Comparison of ENCODE assay signal across 8 cellular contexts in genomic region chr17:31093866-31094599, GRCh38. TPM values are rescaled to one million over a fixed set of nuclear protein-coding genes. Genes with fewer than 3 reads are reported as not detected.
DNase-seq lines count a peak whose midpoint lies in the region; ATAC-seq, FAIRE-seq and TF ChIP-seq lines count a peak whose summit lies in the region.

No MANE protein-coding gene starts in this region.

- no peaks in the 10 kb centered on the region for H3K9me1 ChIP-seq in K562 (ENCODE audit: control insufficient read depth, insufficient read depth, low read length)

- H3K27me3 Mint-ChIP-seq in HFFc6 (ENCODE audit: insufficient read depth): peaks cover 3% of the 10 kb centered on the region; the same call in 1 of the 2 replicates

- H3K9me3 ChIP-seq in K562 (replicated peaks; ENCODE audit: control insufficient read depth, insufficient read depth, low read depth, low read length) (no peaks in the 10 kb centered on the region), mesodermal cell (ENCODE audit: control insufficient read depth, low read length) (no peaks in the 10 kb centered on the region)

- no peaks in the 10 kb centered on the region for H3K36me3 ChIP-seq in BJ (ENCODE audit: control insufficient read depth, insufficient read depth, low read length)
- no peaks in the 10 kb centered on the region; the same call in 1 of the 3 replicates for H3K36me3 ChIP-seq in K562 (ENCODE audit: control insufficient read depth, insufficient read depth, low read length)
- peaks cover 10% of the 10 kb centered on the region for H3K36me3 ChIP-seq in mesodermal cell (ENCODE audit: control insufficient read depth, insufficient read depth, low read length)

- no peaks in the 10 kb centered on the region for H3K9me3 Mint-ChIP-seq in HFFc6

- peaks cover 7% of the 10 kb centered on the region for H3K36me3 Mint-ChIP-seq in HFFc6 (ENCODE audit: low read depth)

- H2AFZ ChIP-seq in K562 (ENCODE audit: low read depth, low read length): peak overlapping the region; percentile 64

- no peak for TF ChIP-seq POLR2A in K562 (conservative IDR thresholded peaks at IDR 0.05)

- H3K27ac Mint-ChIP-seq in HFFc6: peak overlapping the region; percentile 94

- BruUV-seq in K562 (replicated peaks; lab: Mats Ljungman, UMichigan): TSS peak; percentile 41

- peaks cover 37% of the 10 kb centered on the region for H3K79me2 ChIP-seq in K562 (ENCODE audit: control insufficient read depth, insufficient read depth, low read length)

- CTCF ChIA-PET in BJ (lab: Yijun Ruan, JAX): interaction anchor here (1.2 kb wide), 1 partner anchor 8 kb away, joined by 5 read pairs; no protein-coding TSS in a partner anchor
- CTCF ChIA-PET in K562 (lab: Yijun Ruan, JAX; ENCODE audit: low intra/inter-chr PET ratio): no interaction called here

- peak overlapping the region; percentile 96 for H3K4me3 Mint-ChIP-seq in HFFc6

- no peak for TF ChIP-seq EP300 in K562 (IDR thresholded peaks at IDR 0.05; ENCODE audit: low read length)

- H4K20me1 ChIP-seq in K562 (replicated peaks; ENCODE audit: control insufficient read depth, insufficient read depth, low read length): no peaks in the 10 kb centered on the region

- peaks cover 32% of the 10 kb centered on the region for H3K4me1 Mint-ChIP-seq in HFFc6 (ENCODE audit: low read depth)

- H3K4me3 ChIP-seq in BJ (ENCODE audit: low read depth, low read length): peak overlapping the region; percentile 99
- peak overlapping the region; percentile 99 for H3K4me3 ChIP-seq in K562
- peak overlapping the region; percentile 93 for H3K4me3 ChIP-seq in mesodermal cell (ENCODE audit: extremely low read depth, insufficient read depth, low read length, poor library complexity, severe bottlenecking)

- in situ Hi-C loops in K562 (cut with MboI): no loop called here

- peak overlapping the region; percentile 60 to 94 for H3K9ac ChIP-seq in K562 (ENCODE audit: insufficient read depth in 1 of 2, low read depth in 2 of 2, low read length in 2 of 2)

- peak overlapping the region; percentile 68 for H3K4me2 ChIP-seq in K562 (ENCODE audit: insufficient read depth, low read length)

- TF ChIP-seq RAD21 in K562 (CRISPR knock-in tag; conservative IDR thresholded peaks at IDR 0.05 in 1 of 2, IDR thresholded peaks at IDR 0.05 in 1 of 2): no peak

- peaks cover 9 to 11% of the 10 kb centered on the region in 2 experiments; a peak in 4 of 5 replicates for H3K4me1 ChIP-seq in K562 (replicated peaks in 1 of 2; ENCODE audit: control insufficient read depth in 2 of 2, insufficient read depth in 2 of 2, low read length in 2 of 2)
- H3K4me1 ChIP-seq in mesodermal cell (ENCODE audit: control insufficient read depth, insufficient read depth, low read length, poor library complexity, severe bottlenecking): peaks cover 10% of the 10 kb centered on the region

- ATAC-seq in K562 (peak; percentile 61; the same call in 2 of the 3 replicates), GM18519 (IDR thresholded peaks at IDR 0.05; ENCODE audit: low FRiP score, unreplicated experiment) (no peak), HG02759 (IDR thresholded peaks at IDR 0.05; ENCODE audit: unreplicated experiment) (no peak)

- no peak for DNase-seq in BJ (ENCODE audit: low read depth)
- no peak for DNase-seq in HFFc6
- DNase-seq in K562 (ENCODE audit: extremely low read depth in 1 of 4, low spot score in 3 of 4): no peak
- DNase-seq in GM19239 (ENCODE audit: insufficient read length, low spot score): no peak
- no peak for DNase-seq in activated effector memory CD4-positive, alpha-beta T cell treated with anti-CD3 and anti-CD28 coated beads, Interleukin-2, amount 50 U/mL, for 16 hours

- POLR2A ChIA-PET in BJ (lab: Charles Lee) (interaction anchor here (0.5 kb wide), 1 partner anchor 53 kb away, joined by 3 read pairs; no protein-coding TSS in a partner anchor), K562 (lab: Yijun Ruan, JAX) (interaction anchor here (0.5 to 2.2 kb wide), 13 partner anchors 8 to 909 kb away, joined by 3 to 10 read pairs (median 4); no protein-coding TSS in a partner anchor)

- H3K27me3 ChIP-seq in BJ (ENCODE audit: control insufficient read depth, insufficient read depth, low read length): no peaks in the 10 kb centered on the region
- no peaks in the 10 kb centered on the region for H3K27me3 ChIP-seq in K562 (ENCODE audit: control insufficient read depth in 2 of 2, insufficient read depth in 2 of 2, low read length in 2 of 2)

- intact Hi-C loops in K562 (cut with micrococcal nuclease): loop anchor here (5.0 kb wide), 1 partner anchor 123 kb away; no protein-coding TSS in a partner anchor

- 21% methylated on average over 17 of the region's 17 CpGs for WGBS in K562 (ENCODE audit: insufficient coverage, low coverage, missing lambda C conversion rate)
- 28 to 41% methylated on average over 11 to 12 of the region's 17 CpGs for WGBS in mesodermal cell (ENCODE audit: insufficient coverage in 2 of 2), 2 experiments

- FAIRE-seq in K562 (lab: Jason Lieb, UNC) (no peak), GM19239 (lab: Jason Lieb, UNC) (no peak)

- H3K27ac ChIP-seq in K562 (ENCODE audit: extremely low read depth, low read depth, low read length) (peak overlapping the region; percentile 93), mesodermal cell (ENCODE audit: low read depth, low read length, severe bottlenecking) (peak overlapping the region; percentile 94)

- no peak for TF ChIP-seq CTCF in BJ (IDR thresholded peaks at IDR 0.05; ENCODE audit: insufficient read depth, low read depth, low read length)
- TF ChIP-seq CTCF in HFFc6 (IDR thresholded peaks at IDR 0.05): no peak
- TF ChIP-seq CTCF in K562 (IDR thresholded peaks at IDR 0.05 in 2 of 3, conservative IDR thresholded peaks at IDR 0.05 in 1 of 3; ENCODE audit: insufficient read depth in 2 of 3, low read depth in 1 of 3, low read length in 3 of 3): no peak

TF ChIP-seq in K562, 482 proteins besides CTCF, POLR2A, EP300 and RAD21 (continues in another document):
- no peak for TF ChIP-seq SRSF7 (optimal IDR thresholded peaks at IDR 0.05; ENCODE audit: low read depth, low read length)
- TF ChIP-seq RFX5 (IDR thresholded peaks at IDR 0.05; ENCODE audit: low read depth, low read length): no peak
- 0 out of 2 replicates have a peak, but pooled peaks have one; percentile 26 for TF ChIP-seq HDAC2 (IDR thresholded peaks at IDR 0.05)
- TF ChIP-seq SETDB1 (IDR thresholded peaks at IDR 0.05; ENCODE audit: low read length): no peak
- TF ChIP-seq PPARD (CRISPR knock-in tag; IDR thresholded peaks at IDR 0.05): no peak
- TF ChIP-seq ZNF197 (CRISPR knock-in tag; IDR thresholded peaks at IDR 0.05; ENCODE audit: low read depth): 0 out of 2 replicates have a peak, but pooled peaks have one; percentile 56
- TF ChIP-seq EHMT2 (IDR thresholded peaks at IDR 0.05): no peak
- TF ChIP-seq GMEB1 (CRISPR knock-in tag; IDR thresholded peaks at IDR 0.05): no peak
- no peak for TF ChIP-seq ZC3H8 (IDR thresholded peaks at IDR 0.05)
- TF ChIP-seq RBM17 (IDR thresholded peaks at IDR 0.05; ENCODE audit: borderline replicate concordance, low read depth, low read length): no peak

RNA-seq across cellular contexts. Expression of gene NF1, which starts 0.7 kb away (rescaled TPM):
- polyA plus RNA-seq in BJ (2011; rRNA removed) (29.3 and 48.2 TPM in 2 replicates), K562 (2011; rRNA removed) (16.7 and 29.3 TPM in 2 replicates), K562 (2014; fragmentation: Illumina TruSeq; extraction: Trizol) (23.9 and 30.8 TPM in 2 replicates), K562 (2014; fragmentation: Nextera tagmentation; extraction: Ambion mirVana) (1 to 10 TPM; 3.4 to 7.5 TPM), K562 (2014; rRNA removed) (14.0 and 15.4 TPM in 2 replicates)
- 108 and 115 TPM in 2 replicates for polyA minus RNA-seq in BJ (2011; rRNA and poly(A)+ RNA removed)
- 10 to 100 TPM; 45.0 to 62.6 (median 54.0) TPM for total RNA-seq in HFFc6 (2021; fragmentation: NEBNext Ultra II Directional; extraction: Animal tissue kit (Norgen Biotek cat#: 25700))
- 108 and 331 TPM in 2 replicates for total RNA-seq in K562 (2011; cell fraction: chromatin; rRNA removed; ENCODE audit: low replicate concordance)
- 49.7 and 67.6 TPM in 2 replicates for total RNA-seq in K562 (2011; cell fraction: nucleolus; rRNA removed)
- total RNA-seq in K562 (2011; cell fraction: nucleoplasm; rRNA removed): 113 and 152 TPM in 2 replicates
- total RNA-seq in K562 (2014; rRNA removed) (13.4 and 16.7 TPM in 2 replicates), K562 (2014; rRNA removed; fragmentation: Illumina TruSeq; extraction: Trizol) (26.3 TPM in 2 replicates), K562 (2015; rRNA removed; fragmentation: Illumina TruSeq; extraction: Trizol) (24.3 and 24.6 TPM in 2 replicates), K562 (2021) (36.5 and 41.9 TPM in 2 replicates)
- 16.4 and 18.7 TPM in 2 replicates for polyA plus RNA-seq in K562 (2011; cell fraction: cytosol; rRNA removed)
- 41.9 and 61.1 TPM in 2 replicates for polyA plus RNA-seq in K562 (2011; cell fraction: nucleus; rRNA removed)
- polyA plus RNA-seq in K562 (2012): 16.3 and 16.9 TPM in 2 replicates
- polyA minus RNA-seq in K562 (2011; rRNA and poly(A)+ RNA removed): 132 and 170 TPM in 2 replicates
- polyA minus RNA-seq in K562 (2011; cell fraction: cytosol; rRNA and poly(A)+ RNA removed): 35.1 and 79.9 TPM in 2 replicates
- 84.1 and 101 TPM in 2 replicates for polyA minus RNA-seq in K562 (2011; cell fraction: nucleus; rRNA and poly(A)+ RNA removed)
- 34.5 TPM for polyA plus RNA-seq in mesodermal cell (2013, experiment 1 of 2)
- polyA plus RNA-seq in mesodermal cell (2013, experiment 2 of 2): 28.0 TPM
